ENCODE assay signal across 31 cellular contexts in the genomic region with DNA sequence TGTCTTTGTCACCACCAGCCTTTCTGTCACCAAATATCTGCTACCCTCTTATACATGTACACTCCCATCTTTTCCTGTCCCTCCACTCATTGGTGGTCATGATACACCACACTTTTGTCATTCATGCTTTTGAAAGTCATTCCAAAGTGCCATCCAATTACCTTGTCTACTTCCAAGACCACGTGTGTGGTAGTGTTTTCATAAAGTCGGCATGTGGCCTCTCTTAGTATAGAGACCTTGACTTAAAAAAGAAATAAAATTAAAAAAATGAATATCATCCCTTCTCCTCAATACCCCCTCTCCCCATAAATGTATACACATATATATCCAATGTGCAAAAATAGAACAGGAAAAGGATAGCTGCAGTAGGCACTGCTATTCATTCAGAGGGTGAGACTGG.
"Had no signal": no experiment of that assay in that cellular context is flagged by ENCODE, and none has a peak within 500 bp of the region (broad histone marks: within the 10 kb centered on the region; RNA-seq: fewer than 3 reads in every experiment).

No MANE protein-coding gene starts in this region.

- ATAC-seq: natural killer cell; psoas muscle; right cardiac atrium; sciatic nerve; stimulated activated memory B cell treated with anti-CD40 and anti-IgM and Interleukin-4, amounts not matched to agents 10 μg/mL and 1 μg/mL and 100 μg/mL, for 72 hours; stimulated activated naive CD8-positive, alpha-beta T cell treated with anti-CD3 and anti-CD28 coated beads, Interleukin-15, amount 100 ng/mL, for 72 hours; stimulated activated naive CD8-positive, alpha-beta T cell treated with anti-CD3 and anti-CD28 coated beads, Interleukin-15, Interleukin-2, amounts not matched to agents 100 U/mL and 50 U/mL, for 24 hours; upper lobe of right lung had no signal

- H3K27ac ChIP-seq: neural progenitor cell, ovary, parathyroid adenoma, psoas muscle, skin epidermis, spleen, suprapubic skin, testis, tibial artery, transverse colon, upper lobe of right lung, uterus had no signal

- H3K36me3 Mint-ChIP-seq: natural killer cell; neural progenitor cell; stimulated activated memory B cell treated with anti-CD40 and anti-IgM and Interleukin-4, amounts not matched to agents 10 μg/mL and 1 μg/mL and 100 μg/mL, for 72 hours; type B pancreatic cell had no signal

- H3K27ac Mint-ChIP-seq: natural killer cell; nephron; neural progenitor cell; progenitor cell of endocrine pancreas; stimulated activated memory B cell treated with anti-CD40 and anti-IgM and Interleukin-4, amounts not matched to agents 10 μg/mL and 1 μg/mL and 100 μg/mL, for 72 hours; stimulated activated naive CD8-positive, alpha-beta T cell treated with anti-CD3 and anti-CD28 coated beads, Interleukin-15, amount 100 ng/mL, for 72 hours; type B pancreatic cell had no signal

- H2AFZ ChIP-seq: neural progenitor cell, parathyroid adenoma had no signal

- DNase-seq: natural killer cell; occipital lobe; ovary; posterior cingulate gyrus; psoas muscle; right cardiac atrium; spleen; stimulated activated CD4-positive, alpha-beta T cell treated with anti-CD3 and anti-CD28 coated beads, Interleukin-12 subunit alpha, Interleukin-12 subunit beta, amount 100 ng/mL, for 4 hours; stimulated activated CD4-positive, alpha-beta T cell treated with anti-CD3 and anti-CD28 coated beads, Interleukin-1b, Interleukin-23, amount 100 ng/mL, for 48 hours; stimulated activated CD4-positive, alpha-beta T cell treated with anti-CD3 and anti-CD28 coated beads, Interleukin-4, amount 100 ng/mL, for 1 hour; stimulated activated CD4-positive, alpha-beta T cell treated with anti-CD3 and anti-CD28 coated beads, Interleukin-4, amount 100 ng/mL, for 4 hours; stimulated activated CD8-positive, alpha-beta memory T cell treated with anti-CD3 and anti-CD28 coated beads, Interleukin-4, amount 100 ng/mL, for 48 hours; stimulated activated naive CD4-positive, alpha-beta T cell; stimulated activated naive CD8-positive, alpha-beta T cell treated with anti-CD3 and anti-CD28 coated beads, Interleukin-15, amount 100 ng/mL, for 72 hours; stimulated activated naive CD8-positive, alpha-beta T cell treated with anti-CD3 and anti-CD28 coated beads, Interleukin-15, Interleukin-2, amounts not matched to agents 100 U/mL and 50 U/mL, for 24 hours; substantia nigra; testis; tibial artery; transverse colon; upper lobe of right lung; uterus had no signal

- H3K9ac ChIP-seq: neural progenitor cell, parathyroid adenoma had no signal

- H3K79me2 ChIP-seq: parathyroid adenoma had no signal

- H3K4me1 Mint-ChIP-seq: natural killer cell; nephron; stimulated activated memory B cell treated with anti-CD40 and anti-IgM and Interleukin-4, amounts not matched to agents 10 μg/mL and 1 μg/mL and 100 μg/mL, for 72 hours; stimulated activated naive CD8-positive, alpha-beta T cell treated with anti-CD3 and anti-CD28 coated beads, Interleukin-15, amount 100 ng/mL, for 72 hours had no signal

- H3K9me3 Mint-ChIP-seq: nephron, neural progenitor cell, type B pancreatic cell had no signal

- H3K9me3 ChIP-seq: ovary, psoas muscle, suprapubic skin, testis, tibial artery, upper lobe of right lung, uterus had no signal

- H3K4me2 ChIP-seq: neural progenitor cell, smooth muscle cell had no signal

- H3K4me1 ChIP-seq: parathyroid adenoma, psoas muscle, spleen, suprapubic skin, testis, tibial artery, transverse colon, upper lobe of right lung, uterus had no signal

- H3K27me3 Mint-ChIP-seq: progenitor cell of endocrine pancreas; stimulated activated memory B cell treated with anti-CD40 and anti-IgM and Interleukin-4, amounts not matched to agents 10 μg/mL and 1 μg/mL and 100 μg/mL, for 72 hours; stimulated activated naive CD8-positive, alpha-beta T cell treated with anti-CD3 and anti-CD28 coated beads, Interleukin-15, amount 100 ng/mL, for 72 hours; type B pancreatic cell had no signal

- H3K4me3 Mint-ChIP-seq: natural killer cell; nephron; neural progenitor cell; stimulated activated memory B cell treated with anti-CD40 and anti-IgM and Interleukin-4, amounts not matched to agents 10 μg/mL and 1 μg/mL and 100 μg/mL, for 72 hours; stimulated activated naive CD8-positive, alpha-beta T cell treated with anti-CD3 and anti-CD28 coated beads, Interleukin-15, amount 100 ng/mL, for 72 hours; type B pancreatic cell had no signal

- H3K4me3 ChIP-seq: neural progenitor cell, ovary, psoas muscle, skin epidermis, smooth muscle cell, spleen, suprapubic skin, testis, tibial artery, transverse colon, upper lobe of right lung, uterus had no signal

- H3K27me3 ChIP-seq: neural progenitor cell, ovary, spleen, suprapubic skin, testis, tibial artery, transverse colon, upper lobe of right lung, uterus had no signal

- H3K36me3 ChIP-seq: neural progenitor cell, ovary, spleen, suprapubic skin, tibial artery, transverse colon, upper lobe of right lung, uterus had no signal
